ENCODE assay signal across 8 cellular contexts in genomic region chr9:104386425-104387069, GRCh38.
DNase-seq lines count a peak whose midpoint lies in the region; ATAC-seq and TF ChIP-seq lines count a peak whose summit lies in the region.

No MANE protein-coding gene starts in this region.

- H3K9me3 Mint-ChIP-seq in MCF 10A (ENCODE audit: unreplicated experiment): no peaks in the 10 kb centered on the region

- H3K27ac Mint-ChIP-seq in MCF 10A (ENCODE audit: low read depth, unreplicated experiment): no peak overlapping the region

- POLR2A ChIA-PET in AG04449 (lab: Yijun Ruan, JAX) (no interaction called here), MCF 10A (lab: Yijun Ruan, JAX) (interaction anchor here (0.6 to 0.8 kb wide), 5 partner anchors 21 to 700 kb away, joined by 3 to 4 read pairs (median 3); partner anchors contain the start of gene NIPSNAP3A)

- H3K4me1 Mint-ChIP-seq in MCF 10A (ENCODE audit: insufficient read depth, unreplicated experiment): no peaks in the 10 kb centered on the region

- no peaks in the 10 kb centered on the region for H3K27me3 ChIP-seq in lung (ENCODE audit: control insufficient read depth, insufficient read depth)

- 0 to 7% methylated on average over 1 of the region's 1 CpG for WGBS in lung, 2 donors

- H3K27me3 Mint-ChIP-seq in MCF 10A (ENCODE audit: insufficient read depth, unreplicated experiment): no peaks in the 10 kb centered on the region

- DNase-seq in AG04449 (ENCODE audit: low read depth, low spot score) (peak; percentile 16), NCI-H2196 (lab: John Stamatoyannopoulos, UW; ENCODE audit: unreplicated experiment) (peak; percentile 16), MCF 10A (ENCODE audit: unreplicated experiment) (peak; percentile 48), lung (ENCODE audit: low spot score) (no peak), amygdala (lab: John Stamatoyannopoulos, UW) (no peak)
- DNase-seq in stimulated activated CD4-positive, alpha-beta T cell treated with anti-CD3 and anti-CD28 coated beads, Interleukin-4, amount 100 ng/mL, for 24 hours: no peak

- no peaks in the 10 kb centered on the region for H3K36me3 ChIP-seq in lung (ENCODE audit: control insufficient read depth in 2 of 2, insufficient read depth in 2 of 2, low read length in 2 of 2)

- H3K9me3 ChIP-seq in lung (ENCODE audit: control insufficient read depth in 2 of 2, insufficient read depth in 1 of 2, low read length in 1 of 2): no peaks in the 10 kb centered on the region

- H3K4me1 ChIP-seq in lung (ENCODE audit: control insufficient read depth in 2 of 2, insufficient read depth in 2 of 2, low read length in 2 of 2): no peaks in the 10 kb centered on the region

- CTCF ChIA-PET in AG04449 (lab: Yijun Ruan, JAX): interaction anchor here (0.7 to 2.2 kb wide), 8 partner anchors 11 to 364 kb away, joined by 3 to 14 read pairs (median 3); no protein-coding TSS in a partner anchor
- CTCF ChIA-PET in MCF 10A (lab: Yijun Ruan, JAX): interaction anchor here (0.5 to 9.3 kb wide), 40 partner anchors 8 to 1196 kb away, joined by 3 to 225 read pairs (median 4); partner anchors contain the start of gene SMC2

- no peak overlapping the region for H3K27ac ChIP-seq in lung (ENCODE audit: low read depth in 1 of 2, low read length in 1 of 2)

- H3K4me3 ChIP-seq in AG04449 (ENCODE audit: low read depth, low read length) (no peak overlapping the region), lung (no peak overlapping the region)

- ATAC-seq in GM18517 (IDR thresholded peaks at IDR 0.05; ENCODE audit: unreplicated experiment) (peak; percentile 70), HG03175 (IDR thresholded peaks at IDR 0.05; ENCODE audit: unreplicated experiment) (peak; percentile 75), lung (ENCODE audit: insufficient read depth, low FRiP score) (peak; percentile 83)

- no peaks in the 10 kb centered on the region for H3K36me3 Mint-ChIP-seq in MCF 10A (ENCODE audit: insufficient read depth, unreplicated experiment)

- BruUV-seq in MCF 10A (replicated peaks; lab: Mats Ljungman, UMichigan): no TSS peak

- TF ChIP-seq CTCF in AG04449 (IDR thresholded peaks at IDR 0.05; ENCODE audit: insufficient read depth, low read length, missing control alignments): peak; percentile 47
- TF ChIP-seq CTCF in MCF 10A (IDR thresholded peaks at IDR 0.05; ENCODE audit: unreplicated experiment): peak; percentile 61
- TF ChIP-seq CTCF in lung (IDR thresholded peaks at IDR 0.05; ENCODE audit: control extremely low read depth, extremely low read depth): no peak

- intact Hi-C loops in MCF 10A (cut with micrococcal nuclease): loop anchor here (1.0 to 10.0 kb wide), 8 partner anchors 209 to 1752 kb away; no protein-coding TSS in a partner anchor

- H3K4me3 Mint-ChIP-seq in MCF 10A (ENCODE audit: unreplicated experiment): no peak overlapping the region

Comparison
In these comparisons a context has a peak if more than half of its experiments do, and no peak if none do; other contexts are left out.
1. DNase-seq: peak in AG04449 (single experiment), NCI-H2196 (single experiment) and MCF 10A (single experiment); none in lung (single experiment), amygdala (0 of 56) and stimulated activated CD4-positive, alpha-beta T cell treated with anti-CD3 and anti-CD28 coated beads, Interleukin-4, amount 100 ng/mL, for 24 hours (single experiment).
2. Peak in every context shown above with its lines, with median percentiles within 50 percentile points of each other: ATAC-seq.